ENCODE assay signal across 1 cellular context in genomic region chr2:54558188-54558975, GRCh38.
TF ChIP-seq lines count a peak whose summit lies in the region.

No MANE protein-coding gene starts in this region.

TF ChIP-seq in HEK293, 187 proteins besides CTCF, POLR2A, EP300 and RAD21 (continued from another document):
- no peak; the same call in 1 of the 2 replicates for TF ChIP-seq ZBTB44 (tag by site-specific recombination; IDR thresholded peaks at IDR 0.05)
- no peak for TF ChIP-seq ZNF624 (tag by site-specific recombination; IDR thresholded peaks at IDR 0.05)
- no peak for TF ChIP-seq ZNF701 (tag by site-specific recombination; IDR thresholded peaks at IDR 0.05)
- no peak for TF ChIP-seq TRIM28 (IDR thresholded peaks at IDR 0.05; ENCODE audit: borderline replicate concordance, low read length)
- TF ChIP-seq ZFHX2 (tag by site-specific recombination; conservative IDR thresholded peaks at IDR 0.05) = peak; percentile 48
- TF ChIP-seq ATF2 (tag by site-specific recombination; IDR thresholded peaks at IDR 0.05; ENCODE audit: low read depth) = peak; percentile 54; the same call in 1 of the 2 replicates
TF ChIP-seq in HEK293: peak in this region for 19.
